9 cellular contexts compared by ENCODE assay signal in the genomic region with DNA sequence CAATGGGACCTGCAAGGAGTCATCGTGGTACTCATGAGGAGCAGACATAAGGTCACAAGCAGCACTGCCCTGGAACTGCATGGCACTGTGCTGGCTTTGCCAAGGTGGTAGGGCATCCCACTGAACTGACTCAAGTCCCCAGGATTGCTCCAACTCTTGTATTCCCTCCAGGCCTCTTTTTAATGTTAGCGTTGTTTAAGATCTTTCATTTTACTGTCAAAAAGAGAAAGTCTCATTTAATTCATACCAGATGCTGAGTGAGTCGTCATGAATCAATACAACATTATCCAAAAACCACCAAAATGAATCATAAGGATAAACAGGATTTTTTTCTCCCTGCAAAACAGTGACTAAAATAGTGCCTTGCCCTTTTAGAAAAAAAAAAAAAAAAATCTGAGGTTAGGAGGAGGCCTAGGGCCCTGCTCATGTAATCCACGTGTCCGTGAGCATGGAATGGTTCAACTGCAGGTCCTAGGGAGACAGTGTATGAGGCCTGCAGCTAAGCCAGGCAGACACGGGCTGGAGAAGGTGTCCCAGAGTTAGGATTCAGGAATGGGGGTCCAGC. TPM values are rescaled to one million over a fixed set of nuclear protein-coding genes. Genes with fewer than 3 reads are reported as not detected.
DNase-seq lines count a peak whose midpoint lies in the region; ATAC-seq and TF ChIP-seq lines count a peak whose summit lies in the region.
"Had no signal": no experiment of that assay in that cellular context is flagged by ENCODE, and none has a peak within 500 bp of the region (broad histone marks: within the 10 kb centered on the region; RNA-seq: fewer than 3 reads in every experiment).

No MANE protein-coding gene starts in this region.

- 19% methylated on average over 6 of the region's 6 CpGs for WGBS in smooth muscle cell (ENCODE audit: low lambda C conversion rate)

- H2AFZ ChIP-seq in smooth muscle cell (ENCODE audit: low read depth) (no peak overlapping the region), MM.1S (ENCODE audit: low read length) (no peak overlapping the region)

- H3K9ac ChIP-seq in smooth muscle cell (ENCODE audit: low read depth) (no peak overlapping the region), MM.1S (ENCODE audit: low read length) (no peak overlapping the region)

- H4K20me1 ChIP-seq in smooth muscle cell (ENCODE audit: low read depth), result no peaks in the 10 kb centered on the region
- no peaks in the 10 kb centered on the region for H4K20me1 ChIP-seq in MM.1S (ENCODE audit: insufficient read depth, low read length)

- ATAC-seq in GM18502 (IDR thresholded peaks at IDR 0.05; ENCODE audit: poor library complexity, unreplicated experiment), result no peak
- no peak for ATAC-seq in HG02759 (IDR thresholded peaks at IDR 0.05; ENCODE audit: unreplicated experiment)

- H3F3A ChIP-seq in smooth muscle cell (ENCODE audit: low read depth), result peaks cover 7% of the 10 kb centered on the region
- peaks cover 5% of the 10 kb centered on the region for H3F3A ChIP-seq in MM.1S (ENCODE audit: insufficient read depth, low read length)

- no peaks in the 10 kb centered on the region for H3K4me1 ChIP-seq in smooth muscle cell (ENCODE audit: low read depth)
- peaks cover 11% of the 10 kb centered on the region for H3K4me1 ChIP-seq in MM.1S (ENCODE audit: low read length)

- DNase-seq in H4 (ENCODE audit: low spot score), result peak; percentile 73
- DNase-seq in SW 1271 (lab: John Stamatoyannopoulos, UW), result peak; percentile 45 to 62
- peak; percentile 97 for DNase-seq in fibroblast of the aortic adventitia (ENCODE audit: low read depth)
- DNase-seq in smooth muscle cell (lab: John Stamatoyannopoulos, UW; ENCODE audit: unreplicated experiment), result no peak
- no peak for DNase-seq in MM.1S
- no peak for DNase-seq in NOMO-1 (lab: John Stamatoyannopoulos, UW; ENCODE audit: unreplicated experiment in 2 of 2)
- DNase-seq: NCI-H1092 treated with DMSO at 0.1 percent for 48 hours had no signal

- H3K27me3 ChIP-seq in smooth muscle cell (ENCODE audit: low read depth) (no peaks in the 10 kb centered on the region), MM.1S (replicated peaks; ENCODE audit: insufficient read depth, low read length) (peaks cover 7% of the 10 kb centered on the region; the same call in 1 of the 2 replicates)

- TF ChIP-seq CTCF in fibroblast of the aortic adventitia (IDR thresholded peaks at IDR 0.05; ENCODE audit: insufficient read depth, low read length) (no peak), smooth muscle cell (IDR thresholded peaks at IDR 0.05; ENCODE audit: borderline replicate concordance, insufficient read depth, poor library complexity, severe bottlenecking) (no peak), MM.1S (IDR thresholded peaks at IDR 0.05; ENCODE audit: low read length) (no peak)

- H3K36me3 ChIP-seq in smooth muscle cell (ENCODE audit: low read depth), result no peaks in the 10 kb centered on the region
- H3K36me3 ChIP-seq in MM.1S (replicated peaks; ENCODE audit: insufficient read depth, low read length), result no peaks in the 10 kb centered on the region

- H3K4me3 ChIP-seq in fibroblast of the aortic adventitia (ENCODE audit: low read depth, low read length) (no peak overlapping the region), smooth muscle cell (no peak overlapping the region), MM.1S (ENCODE audit: low read length) (no peak overlapping the region)

- H3K79me2 ChIP-seq in smooth muscle cell (ENCODE audit: low read depth) (no peaks in the 10 kb centered on the region), MM.1S (ENCODE audit: low read length) (no peaks in the 10 kb centered on the region)

- H3K9me2 ChIP-seq in MM.1S (replicated peaks; ENCODE audit: insufficient read depth, low read length), result no peaks in the 10 kb centered on the region

- H3K4me2 ChIP-seq in smooth muscle cell (peak overlapping the region; percentile 20), MM.1S (ENCODE audit: low read depth, low read length) (no peak overlapping the region)

- H3K9me3 ChIP-seq in smooth muscle cell (replicated peaks; ENCODE audit: low read depth), result no peaks in the 10 kb centered on the region
- no peaks in the 10 kb centered on the region for H3K9me3 ChIP-seq in MM.1S (replicated peaks; ENCODE audit: insufficient read depth, low read length)

- H3K27ac ChIP-seq in smooth muscle cell (ENCODE audit: low read depth) (peak overlapping the region; percentile 50), MM.1S (ENCODE audit: low read length) (no peak overlapping the region)

RNA-seq across cellular contexts. Expression of a gene that starts 36.7 kb away (rescaled TPM):
- 11.0 and 12.1 TPM in 2 replicates for total RNA-seq in H4 (2014; rRNA removed; shearing (Covaris generic))
- total RNA-seq in fibroblast of the aortic adventitia (ENCODE audit: low replicate concordance) (3.8 and 12.2 TPM in 2 replicates), smooth muscle cell (4.9 and 5.6 TPM in 2 replicates)
- polyA plus RNA-seq in smooth muscle cell, result 1.7 and 3.1 TPM in 2 replicates

Comparison
In these comparisons a context has a peak if more than half of its experiments do, and no peak if none do; other contexts are left out.
1. DNase-seq: peak in H4 (single experiment), SW 1271 (2 of 2) and fibroblast of the aortic adventitia (single experiment); none in smooth muscle cell (single experiment), MM.1S (single experiment) and NOMO-1 (0 of 2).